Comparison of ENCODE assay signal across 8 cellular contexts in genomic region chr12:130796985-130797686, GRCh38.
DNase-seq lines count a peak whose midpoint lies in the region; ATAC-seq lines count a peak whose summit lies in the region.

No MANE protein-coding gene starts in this region.

- DNase-seq in activated T-cell treated with anti-CD3 and anti-CD28 coated beads for 4 hours (peak; percentile 6), cerebellar cortex (ENCODE audit: low spot score) (no peak), NCI-H2171 (lab: John Stamatoyannopoulos, UW) (no peak), LoVo (ENCODE audit: low spot score) (no peak), inferior parietal cortex (ENCODE audit: extremely low spot score) (no peak)
- DNase-seq in stimulated activated CD4-positive, alpha-beta T cell treated with anti-CD3 and anti-CD28 coated beads, Interleukin-12 subunit alpha, Interleukin-12 subunit beta, amount 100 ng/mL, for 4 hours, result peak; percentile 16

- ATAC-seq in GM18520 (IDR thresholded peaks at IDR 0.05; ENCODE audit: unreplicated experiment), result peak; percentile 82
- ATAC-seq in HG03039 (IDR thresholded peaks at IDR 0.05; ENCODE audit: unreplicated experiment), result peak; percentile 65

Comparison
In these comparisons a context has a peak if more than half of its experiments do, and no peak if none do; other contexts are left out.
1. DNase-seq: peak in activated T-cell treated with anti-CD3 and anti-CD28 coated beads for 4 hours (single experiment) and stimulated activated CD4-positive, alpha-beta T cell treated with anti-CD3 and anti-CD28 coated beads, Interleukin-12 subunit alpha, Interleukin-12 subunit beta, amount 100 ng/mL, for 4 hours (single experiment); none in cerebellar cortex (single experiment), NCI-H2171 (single experiment), LoVo (single experiment) and inferior parietal cortex (single experiment).